In genomic region chr4:37991623-37992410, GRCh38 we compare ENCODE assay signal across 1 cellular context.
TF ChIP-seq lines count a peak whose summit lies in the region.

No MANE protein-coding gene starts in this region.

TF ChIP-seq in H1, 55 proteins besides CTCF, POLR2A, EP300 and RAD21:
- peak; percentile 84 for TF ChIP-seq TEAD4 (IDR thresholded peaks at IDR 0.05; ENCODE audit: low read depth, low read length)
- peak; percentile 5; the same call in 1 of the 2 replicates for TF ChIP-seq SRF (IDR thresholded peaks at IDR 0.05; ENCODE audit: low read depth, low read length)
- no peak for TF ChIP-seq FOSL1 (IDR thresholded peaks at IDR 0.05; ENCODE audit: insufficient read depth, low read depth, low read length)
